12 cellular contexts compared by ENCODE assay signal in genomic region chr3:187799942-187800637, GRCh38. TPM values are rescaled to one million over a fixed set of nuclear protein-coding genes. Genes with fewer than 3 reads are reported as not detected.
DNase-seq lines count a peak whose midpoint lies in the region; ATAC-seq and TF ChIP-seq lines count a peak whose summit lies in the region.
"Had no signal": no experiment of that assay in that cellular context is flagged by ENCODE, and none has a peak within 500 bp of the region (broad histone marks: within the 10 kb centered on the region; RNA-seq: fewer than 3 reads in every experiment).

No MANE protein-coding gene starts in this region.

- H3K4me1 ChIP-seq in lower lobe of right lung (peaks cover 22% of the 10 kb centered on the region), neural progenitor cell (peaks cover 4% of the 10 kb centered on the region)

- H3F3A ChIP-seq in neural progenitor cell (ENCODE audit: low read depth) = no peaks in the 10 kb centered on the region

- H3K27me3 ChIP-seq in lower lobe of right lung (ENCODE audit: low read depth) (no peaks in the 10 kb centered on the region), neural progenitor cell (no peaks in the 10 kb centered on the region)
- H3K27me3 ChIP-seq: gastrocnemius medialis had no signal

- no peaks in the 10 kb centered on the region for H3K36me3 ChIP-seq in lower lobe of right lung
- no peaks in the 10 kb centered on the region for H3K36me3 ChIP-seq in neural progenitor cell
- H3K36me3 ChIP-seq: gastrocnemius medialis had no signal

- DNase-seq in NAMALWA (ENCODE audit: low spot score) (peak; percentile 27), lower lobe of right lung (no peak), DMS 273 treated with DMSO at 0.1 percent for 48 hours (lab: John Stamatoyannopoulos, UW) (no peak), ACHN (no peak), neural progenitor cell (ENCODE audit: low spot score) (no peak), NCI-H1694 (lab: John Stamatoyannopoulos, UW) (no peak)
- DNase-seq: gastrocnemius medialis, NCI-H2227 treated with DMSO at 0.1 percent for 48 hours, T1000 had no signal

- no peaks in the 10 kb centered on the region for H3K9me3 ChIP-seq in lower lobe of right lung
- H3K9me3 ChIP-seq in neural progenitor cell (ENCODE audit: low read depth) = no peaks in the 10 kb centered on the region
- H3K9me3 ChIP-seq: gastrocnemius medialis had no signal

- H3K4me3 Mint-ChIP-seq in neural progenitor cell = no peak overlapping the region

- peaks cover 3% of the 10 kb centered on the region for H3K4me1 Mint-ChIP-seq in neural progenitor cell

- ATAC-seq in GM18517 (IDR thresholded peaks at IDR 0.05; ENCODE audit: unreplicated experiment) = peak; percentile 46
- ATAC-seq in GM21786 (IDR thresholded peaks at IDR 0.05; ENCODE audit: unreplicated experiment) = peak; percentile 46
- ATAC-seq in lower lobe of right lung = peak in 1 of 2 donors; percentile 70
- ATAC-seq: gastrocnemius medialis had no signal

- intact Hi-C loops in lower lobe of right lung (cut with DNase I) = no loop called here

- H3K27ac ChIP-seq in lower lobe of right lung (peak overlapping the region; percentile 24), neural progenitor cell (no peak overlapping the region)
- H3K27ac ChIP-seq: gastrocnemius medialis, HL-60 had no signal

- no peaks in the 10 kb centered on the region for H4K20me1 ChIP-seq in neural progenitor cell (ENCODE audit: low read depth)

- H3K27ac Mint-ChIP-seq in neural progenitor cell = no peak overlapping the region

- H3K4me2 ChIP-seq in neural progenitor cell = no peak overlapping the region

- no peaks in the 10 kb centered on the region for H3K79me2 ChIP-seq in neural progenitor cell (ENCODE audit: low read depth)

- no peak overlapping the region for H2AFZ ChIP-seq in neural progenitor cell (replicated peaks)

- no peak overlapping the region for H3K4me3 ChIP-seq in lower lobe of right lung
- no peak overlapping the region for H3K4me3 ChIP-seq in neural progenitor cell
- H3K4me3 ChIP-seq: gastrocnemius medialis had no signal

- in situ Hi-C loops in ACHN (cut with HindIII; ENCODE audit: low pct_ligation_motif_present, low pct_unique_long_range_greater_than_20kb, low sequenced_read_pairs) = no loop called here

- no peaks in the 10 kb centered on the region for H3K36me3 Mint-ChIP-seq in neural progenitor cell

- no peak for TF ChIP-seq CTCF in lower lobe of right lung (IDR thresholded peaks at IDR 0.05)
- no peak for TF ChIP-seq CTCF in neural progenitor cell (IDR thresholded peaks at IDR 0.05)

- no peaks in the 10 kb centered on the region for H3K9me3 Mint-ChIP-seq in neural progenitor cell

- H3K9ac ChIP-seq in neural progenitor cell = no peak overlapping the region

- peaks cover 2% of the 10 kb centered on the region for H3K27me3 Mint-ChIP-seq in neural progenitor cell (ENCODE audit: insufficient read depth, low read depth)

RNA-seq across cellular contexts. Expression of gene BCL6, which starts 54.8 kb away (rescaled TPM):
- 123 TPM for total RNA-seq in lower lobe of right lung
- 14.2 and 20.3 TPM in 2 replicates for total RNA-seq in neural progenitor cell (ENCODE audit: low replicate concordance)
